ENCODE assay signal across 20 cellular contexts in the genomic region with DNA sequence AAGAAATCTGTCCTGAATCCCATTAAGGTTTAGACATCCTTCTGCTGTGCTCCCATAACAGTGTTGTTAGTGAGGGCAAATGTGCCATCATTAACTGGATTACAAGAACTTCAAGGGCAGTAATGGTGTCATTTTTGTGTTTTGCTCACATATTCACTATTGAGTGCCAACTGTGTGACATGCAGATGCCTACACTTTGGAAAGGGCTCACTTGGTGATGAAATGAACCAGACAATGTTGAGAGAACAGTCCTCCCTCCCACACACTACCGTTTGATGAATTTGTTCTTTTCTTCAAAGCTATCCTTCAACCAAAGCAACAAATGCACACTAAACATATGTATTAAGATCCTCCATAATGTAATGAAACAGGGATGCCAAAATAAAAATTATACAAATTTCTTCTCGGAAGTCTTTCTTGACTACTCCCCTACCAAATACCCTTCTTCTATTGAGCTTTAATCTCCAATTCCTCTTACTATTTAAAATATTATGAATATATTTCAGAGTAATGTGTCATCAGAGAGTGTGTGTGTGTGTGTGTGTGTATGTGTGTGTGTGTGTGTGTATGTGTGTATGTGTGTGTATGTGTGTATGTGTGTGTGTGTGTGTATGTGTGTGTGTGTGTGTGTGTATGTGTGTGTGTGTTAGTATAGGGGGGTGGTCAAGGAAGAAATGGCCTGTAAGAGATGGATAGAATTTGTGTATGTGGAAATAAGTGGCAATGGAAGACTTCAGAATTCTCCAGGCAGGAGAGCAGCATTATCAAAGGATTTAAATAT.
DNase-seq lines count a peak whose midpoint lies in the region; ATAC-seq and TF ChIP-seq lines count a peak whose summit lies in the region.
"Had no signal": no experiment of that assay in that cellular context is flagged by ENCODE, and none has a peak within 500 bp of the region (broad histone marks: within the 10 kb centered on the region; RNA-seq: fewer than 3 reads in every experiment).

No MANE protein-coding gene starts in this region.

- no peaks in the 10 kb centered on the region for H3K36me3 ChIP-seq in A673 (ENCODE audit: insufficient read depth, low read length, poor library complexity, severe bottlenecking)
- no peaks in the 10 kb centered on the region for H3K36me3 ChIP-seq in GM23248 (ENCODE audit: low read depth)
- H3K36me3 ChIP-seq: BLaER1 treated with 17β-estradiol and CSF1 and Interleukin-3, amounts not matched to agents 10 nM and 100 nM; MG63 had no signal

- intact Hi-C loops in A673 (cut with micrococcal nuclease; ENCODE audit: unreplicated experiment), result no loop called here

- no peaks in the 10 kb centered on the region for H3K79me2 ChIP-seq in GM23248 (ENCODE audit: insufficient read depth)

- peaks cover 26% of the 10 kb centered on the region for H3K4me1 Mint-ChIP-seq in brain

- ATAC-seq in GM21723 (IDR thresholded peaks at IDR 0.05; ENCODE audit: unreplicated experiment), result no peak
- ATAC-seq: A549; CD8-positive, alpha-beta T cell; GM12878; K562; SK-N-SH treated with all-trans-retinoic acid at 6 μM for 48 hours had no signal

- no peaks in the 10 kb centered on the region for H3K9me2 ChIP-seq in GM23248 (ENCODE audit: insufficient read depth)

- peak; percentile 19 for DNase-seq in A673 (ENCODE audit: low spot score)
- DNase-seq in GM23248, result peak; percentile 35
- peak; percentile 22 for DNase-seq in fibroblast of pulmonary artery (ENCODE audit: low read depth)
- DNase-seq in activated CD4-positive, alpha-beta T cell treated with anti-CD3 and anti-CD28 coated beads, Interleukin-2, amount 50 U/mL, for 48 hours, result no peak
- DNase-seq in ecto neural progenitor cell (ENCODE audit: low spot score), result no peak
- DNase-seq in H4 (ENCODE audit: low spot score), result no peak
- DNase-seq: CD8-positive, alpha-beta T cell; DND-41; MG63; NCI-H1417 treated with DMSO at 0.1 percent for 48 hours; NCI-H187; NK-92 treated with Interleukin-12 subunit alpha and Interleukin-12 subunit beta, amount 100 ng/mL, for 24 hours had no signal

- H3K4me3 ChIP-seq in A673 (ENCODE audit: low read depth, low read length, poor library complexity, severe bottlenecking) (no peak overlapping the region), GM23248 (no peak overlapping the region), fibroblast of pulmonary artery (replicated peaks; ENCODE audit: low read depth, low read length) (no peak overlapping the region)
- H3K4me3 ChIP-seq: A549; BLaER1 treated with 17β-estradiol and CSF1 and Interleukin-3, amounts not matched to agents 10 nM and 100 nM; GM12878; K562; MG63 had no signal

- no peaks in the 10 kb centered on the region for H3K27me3 Mint-ChIP-seq in brain

- H3K27ac Mint-ChIP-seq in brain, result peak overlapping the region in 3 of 5 experiments; percentile 19 to 74 (median 22)
- H3K27ac Mint-ChIP-seq: CD8-positive, alpha-beta T cell had no signal

- WGBS in GM23248 (ENCODE audit: low coverage in 1 of 2, low lambda C conversion rate in 2 of 2, missing lambda C conversion rate in 2 of 2), 2 experiments, result 8 to 9% methylated on average over 2 of the region's 2 CpGs

- no peak for TF ChIP-seq CTCF in A673 (conservative IDR thresholded peaks at IDR 0.05; ENCODE audit: low read depth, low read length)
- TF ChIP-seq CTCF in brain (conservative IDR thresholded peaks at IDR 0.05), result no peak
- no peak for TF ChIP-seq CTCF in fibroblast of pulmonary artery (IDR thresholded peaks at IDR 0.05; ENCODE audit: low read length, missing control alignments)

- no peak overlapping the region for H3K9ac ChIP-seq in GM23248
- H3K9ac ChIP-seq: BLaER1 treated with 17β-estradiol and CSF1 and Interleukin-3, amounts not matched to agents 10 nM and 100 nM had no signal

- no peak overlapping the region for H3K4me3 Mint-ChIP-seq in brain
- H3K4me3 Mint-ChIP-seq: CD8-positive, alpha-beta T cell had no signal

- BruUV-seq in A673 (replicated peaks; lab: Mats Ljungman, UMichigan), result no TSS peak

- H3K27me3 ChIP-seq in A673 (replicated peaks; ENCODE audit: insufficient read depth, low read depth, low read length, poor library complexity) (peaks cover 60% of the 10 kb centered on the region), GM23248 (replicated peaks; ENCODE audit: insufficient read depth) (no peaks in the 10 kb centered on the region)
- H3K27me3 ChIP-seq: BLaER1 treated with 17β-estradiol and CSF1 and Interleukin-3, amounts not matched to agents 10 nM and 100 nM; MG63 had no signal

- peaks cover 25% of the 10 kb centered on the region for H3K4me1 ChIP-seq in A673 (ENCODE audit: insufficient read depth, low read length, poor library complexity, severe bottlenecking)
- peaks cover 18% of the 10 kb centered on the region for H3K4me1 ChIP-seq in GM23248 (ENCODE audit: insufficient read depth)
- H3K4me1 ChIP-seq: A549 had no signal

- H3K9me3 ChIP-seq in A673 (ENCODE audit: low read depth, low read length, poor library complexity, severe bottlenecking) (no peaks in the 10 kb centered on the region), GM23248 (ENCODE audit: low read depth) (no peaks in the 10 kb centered on the region)
- H3K9me3 ChIP-seq: A549; BLaER1 treated with 17β-estradiol and CSF1 and Interleukin-3, amounts not matched to agents 10 nM and 100 nM; MG63 had no signal

- no peak overlapping the region for H2AFZ ChIP-seq in GM23248

- H3K4me2 ChIP-seq in GM23248 (ENCODE audit: unreplicated experiment), result peak overlapping the region; percentile 19
- H3K4me2 ChIP-seq: A549; BLaER1 treated with 17β-estradiol and CSF1 and Interleukin-3, amounts not matched to agents 10 nM and 100 nM had no signal

- H4K20me1 ChIP-seq in GM23248 (ENCODE audit: insufficient read depth), result no peaks in the 10 kb centered on the region
- H4K20me1 ChIP-seq: BLaER1 treated with 17β-estradiol and CSF1 and Interleukin-3, amounts not matched to agents 10 nM and 100 nM had no signal

- POLR2A ChIA-PET in A673 (lab: Charles Lee; ENCODE audit: low non-redundant PET), result no interaction called here

- no peaks in the 10 kb centered on the region for H3K9me3 Mint-ChIP-seq in brain
- H3K9me3 Mint-ChIP-seq: CD8-positive, alpha-beta T cell had no signal

- H3K36me3 Mint-ChIP-seq in brain, result no peaks in the 10 kb centered on the region
- H3K36me3 Mint-ChIP-seq: CD8-positive, alpha-beta T cell had no signal

- no peak overlapping the region for H3K27ac ChIP-seq in A673 (ENCODE audit: low read depth, low read length, poor library complexity, severe bottlenecking)
- peak overlapping the region; percentile 14; the same call in 1 of the 2 replicates for H3K27ac ChIP-seq in GM23248
- H3K27ac ChIP-seq: A549; BLaER1 treated with 17β-estradiol and CSF1 and Interleukin-3, amounts not matched to agents 10 nM and 100 nM; RWPE1 had no signal

- in situ Hi-C loops in GM23248 (cut with MboI), result no loop called here

- CTCF ChIA-PET in A673 (lab: Charles Lee), result no interaction called here

- H3F3A ChIP-seq in GM23248 (ENCODE audit: insufficient read depth), result peaks cover 20% of the 10 kb centered on the region

Comparison
In these comparisons a context has a peak if more than half of its experiments do, and no peak if none do; other contexts are left out.
1. DNase-seq: peak in A673 (single experiment), GM23248 (single experiment) and fibroblast of pulmonary artery (single experiment); none in activated CD4-positive, alpha-beta T cell treated with anti-CD3 and anti-CD28 coated beads, Interleukin-2, amount 50 U/mL, for 48 hours (0 of 2), ecto neural progenitor cell (single experiment) and H4 (single experiment).